ENCODE assay signal across 21 cellular contexts in the genomic region with DNA sequence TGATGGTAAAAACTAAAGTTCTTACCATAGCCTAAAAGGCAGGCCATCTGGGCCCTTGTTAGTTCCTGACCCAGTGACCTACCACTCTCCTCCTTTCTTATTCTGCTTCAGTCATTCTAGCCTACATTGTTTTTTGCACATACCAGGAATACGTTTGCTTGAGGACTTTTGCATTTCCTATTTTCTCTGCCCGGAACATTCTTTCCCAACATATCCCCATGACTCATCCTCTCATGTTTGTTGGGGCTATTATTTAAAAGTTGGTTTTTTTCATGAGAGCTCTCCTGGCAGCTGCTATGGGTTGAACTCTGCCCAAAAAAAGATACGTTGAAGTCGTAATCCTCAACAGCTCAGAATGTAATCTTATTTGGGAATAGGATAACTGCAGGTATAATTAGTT.
DNase-seq lines count a peak whose midpoint lies in the region; ATAC-seq and TF ChIP-seq lines count a peak whose summit lies in the region.
"Had no signal": no experiment of that assay in that cellular context is flagged by ENCODE, and none has a peak within 500 bp of the region (broad histone marks: within the 10 kb centered on the region; RNA-seq: fewer than 3 reads in every experiment).

No MANE protein-coding gene starts in this region.

- H4K8ac ChIP-seq in neuronal stem cell (ENCODE audit: low read depth, low read length) = no peak overlapping the region

- WGBS in neuronal stem cell (ENCODE audit: extremely low coverage in 2 of 2, insufficient read length in 2 of 2, insufficient replicate concordance in 1 of 2), 2 donors = no CpG with 5 or more reads among the region's 4 CpGs

- H3K36me3 ChIP-seq in neuronal stem cell (replicated peaks in 1 of 2; ENCODE audit: control insufficient read depth in 2 of 2, insufficient read depth in 2 of 2, low read length in 2 of 2) = no peaks in the 10 kb centered on the region
- H3K36me3 ChIP-seq: esophagus squamous epithelium, MG63 had no signal

- no peaks in the 10 kb centered on the region for H3K79me1 ChIP-seq in neuronal stem cell (ENCODE audit: low read depth, low read length)

- no peaks in the 10 kb centered on the region for H3K27me3 ChIP-seq in neuronal stem cell (ENCODE audit: control insufficient read depth in 3 of 3, insufficient read depth in 3 of 3, low read depth in 1 of 3, low read length in 3 of 3)
- H3K27me3 ChIP-seq: esophagus squamous epithelium, MG63 had no signal

- H3K23ac ChIP-seq in neuronal stem cell (ENCODE audit: low read depth, low read length, poor library complexity) = no peak overlapping the region

- no peak overlapping the region for H3K27ac ChIP-seq in neuronal stem cell (replicated peaks; ENCODE audit: low read length)
- H3K27ac ChIP-seq: esophagus squamous epithelium had no signal

- H3K27ac Mint-ChIP-seq in immature natural killer cell = no peak overlapping the region
- H3K27ac Mint-ChIP-seq: CD4-positive, alpha-beta memory T cell; type B pancreatic cell had no signal

- H3K9me3 ChIP-seq in neuronal stem cell (replicated peaks in 1 of 2; ENCODE audit: control insufficient read depth in 2 of 2, insufficient read depth in 1 of 2, low read depth in 1 of 2, low read length in 2 of 2) = peaks cover 0 to 10% of the 10 kb centered on the region in 2 donors
- H3K9me3 ChIP-seq: MG63 had no signal

- H3K9ac ChIP-seq in neuronal stem cell (ENCODE audit: low read depth, low read length, poor library complexity) = no peak overlapping the region

- H3K36me3 Mint-ChIP-seq in immature natural killer cell = no peaks in the 10 kb centered on the region
- H3K36me3 Mint-ChIP-seq: CD4-positive, alpha-beta memory T cell; type B pancreatic cell had no signal

- H3K18ac ChIP-seq in neuronal stem cell (ENCODE audit: low read length) = no peak overlapping the region

- H2BK15ac ChIP-seq in neuronal stem cell (ENCODE audit: low read length) = no peak overlapping the region

- no peak for TF ChIP-seq CTCF in fibroblast of mammary gland (conservative IDR thresholded peaks at IDR 0.05; ENCODE audit: control insufficient read depth, insufficient read depth, low read depth, low read length)

- H3K4me2 ChIP-seq in neuronal stem cell (ENCODE audit: insufficient read depth, low read length, poor library complexity, severe bottlenecking) = no peak overlapping the region

- H3K4ac ChIP-seq in neuronal stem cell (ENCODE audit: low read length) = no peak overlapping the region

- H3K14ac ChIP-seq in neuronal stem cell (ENCODE audit: low read length) = no peak overlapping the region

- no peaks in the 10 kb centered on the region for H3K4me1 Mint-ChIP-seq in immature natural killer cell
- H3K4me1 Mint-ChIP-seq: CD4-positive, alpha-beta memory T cell had no signal

- peak; percentile 38 to 74 for ATAC-seq in left cardiac atrium
- ATAC-seq: mucosa of descending colon had no signal

- peaks cover 0 to 3% of the 10 kb centered on the region in 2 donors for H3K4me1 ChIP-seq in neuronal stem cell (ENCODE audit: control insufficient read depth in 2 of 2, insufficient read depth in 1 of 2, low read depth in 1 of 2, low read length in 2 of 2)
- H3K4me1 ChIP-seq: esophagus squamous epithelium had no signal

- no peak overlapping the region for H3K4me3 Mint-ChIP-seq in immature natural killer cell
- H3K4me3 Mint-ChIP-seq: CD4-positive, alpha-beta memory T cell; type B pancreatic cell had no signal

- DNase-seq in left cardiac atrium (no peak), cardiac septum (ENCODE audit: low spot score) (no peak), fibroblast of mammary gland (ENCODE audit: low read depth) (peak; percentile 64), neuronal stem cell (ENCODE audit: low spot score) (no peak), COLO829 (ENCODE audit: low spot score) (no peak), NCI-H1436 (lab: John Stamatoyannopoulos, UW) (no peak), immature natural killer cell (no peak), OCI-M1 (lab: John Stamatoyannopoulos, UW) (no peak)
- DNase-seq: activated CD4-positive, alpha-beta T cell treated with anti-CD3 and anti-CD28 coated beads for 48 hours; activated T-cell treated with anti-CD3 and anti-CD28 coated beads, Interleukin-2, amount 50 U/mL, for 1 hour; CD4-positive, alpha-beta memory T cell; cortex of kidney; esophagus squamous epithelium; MG63; mucosa of descending colon; NCI-H2081 treated with DMSO at 0.1 percent for 48 hours; NCI-H774; SHP77; stimulated activated CD4-positive, alpha-beta T cell treated with anti-CD3 and anti-CD28 coated beads, Interleukin-2, amount 100 ng/mL, for 24 hours; T-helper 9 cell had no signal

- H2BK5ac ChIP-seq in neuronal stem cell (ENCODE audit: low read length) = no peak overlapping the region

- no peak overlapping the region for H2BK120ac ChIP-seq in neuronal stem cell (ENCODE audit: low read depth, low read length)

- peak overlapping the region; percentile 12 for H2AFZ ChIP-seq in neuronal stem cell (ENCODE audit: low read length)

- H3K4me3 ChIP-seq in fibroblast of mammary gland (ENCODE audit: control insufficient read depth, low read depth, low read length) (no peak overlapping the region), neuronal stem cell (ENCODE audit: low read length in 2 of 2) (no peak overlapping the region)
- H3K4me3 ChIP-seq: esophagus squamous epithelium, MG63, mucosa of descending colon had no signal

- intact Hi-C loops in left cardiac atrium (cut with DNase I) = no loop called here
- intact Hi-C loops in cardiac septum (cut with DNase I) = no loop called here

- peaks cover 0 to 3% (median 0%) of the 10 kb centered on the region in 3 donors for H3K27me3 Mint-ChIP-seq in immature natural killer cell (ENCODE audit: low read depth in 3 of 3)
- H3K27me3 Mint-ChIP-seq: type B pancreatic cell had no signal

- H2BK12ac ChIP-seq in neuronal stem cell (ENCODE audit: low read length) = no peak overlapping the region

- no peak overlapping the region for H4K91ac ChIP-seq in neuronal stem cell (ENCODE audit: low read depth, low read length, poor library complexity)

- no peak overlapping the region for H2AK5ac ChIP-seq in neuronal stem cell (ENCODE audit: low read depth, low read length)

- peaks cover 2 to 13% (median 7%) of the 10 kb centered on the region in 6 donors for H3K9me3 Mint-ChIP-seq in immature natural killer cell
- H3K9me3 Mint-ChIP-seq: type B pancreatic cell had no signal
